ENCODE assay signal across 19 cellular contexts in the genomic region with DNA sequence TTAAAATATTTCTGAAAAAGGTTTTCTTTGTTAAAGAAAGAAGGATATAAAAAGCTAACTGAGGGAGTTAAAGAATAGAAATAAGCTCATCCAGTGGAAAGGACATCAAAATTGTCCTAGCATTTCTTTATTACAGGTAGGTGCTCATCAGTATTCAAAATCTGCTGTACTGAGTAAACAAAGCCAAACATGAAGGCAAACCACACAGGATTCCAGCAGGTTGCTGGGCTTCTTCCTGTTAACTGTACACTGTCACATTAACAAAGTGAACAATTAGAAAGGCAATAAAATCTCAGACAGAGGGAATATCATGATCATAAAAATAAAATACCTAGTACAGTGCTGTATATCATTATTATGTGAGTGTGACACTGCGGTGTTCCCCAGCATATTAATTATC.
"Had no signal": no experiment of that assay in that cellular context is flagged by ENCODE, and none has a peak within 500 bp of the region (broad histone marks: within the 10 kb centered on the region; RNA-seq: fewer than 3 reads in every experiment).

No MANE protein-coding gene starts in this region.

- H3K4me3 ChIP-seq: lower lobe of right lung, mucosa of descending colon, tibial artery had no signal

- DNase-seq: activated naive CD8-positive, alpha-beta T cell treated with anti-CD3 and anti-CD28 coated beads for 36 hours; activated T-cell treated with anti-CD3 and anti-CD28 coated beads, Interleukin-2, amount 50 U/mL, for 24 hours; effector memory CD8-positive, alpha-beta T cell; foreskin melanocyte; kidney; lower lobe of right lung; mesendoderm; mucosa of descending colon; posterior cingulate gyrus; small intestine; stimulated activated CD4-positive, alpha-beta T cell treated with anti-CD3 and anti-CD28 coated beads, Interleukin-2, amount 100 ng/mL, for 24 hours; stimulated activated naive CD8-positive, alpha-beta T cell treated with anti-CD3 and anti-CD28 coated beads, Interleukin-15, amount 100 ng/mL, for 72 hours; tibial artery had no signal

- ATAC-seq: activated T-helper 17 cell treated with anti-CD3 and anti-CD28 coated beads, Interleukin-2, amount 50 U/mL, for 72 hours; effector memory CD8-positive, alpha-beta T cell; esophagus mucosa; left lobe of liver; lower lobe of right lung; mucosa of descending colon; sciatic nerve; stimulated activated effector memory CD8-positive, alpha-beta T cell treated with anti-CD3 and anti-CD28 coated beads, Interleukin-12 subunit alpha, Interleukin-12 subunit beta, amount 100 ng/mL, for 72 hours; stimulated activated naive CD8-positive, alpha-beta T cell treated with anti-CD3 and anti-CD28 coated beads, Interleukin-15, amount 100 ng/mL, for 72 hours; WTC11 had no signal

- H3K36me3 ChIP-seq: lower lobe of right lung, tibial artery had no signal

- H3K9me3 ChIP-seq: lower lobe of right lung, tibial artery had no signal

- H3K4me1 ChIP-seq: lower lobe of right lung, tibial artery had no signal

- H3K27ac ChIP-seq: lower lobe of right lung, tibial artery had no signal

- H3K27me3 ChIP-seq: tibial artery had no signal
